1 cellular context compared by ENCODE assay signal in the genomic region with DNA sequence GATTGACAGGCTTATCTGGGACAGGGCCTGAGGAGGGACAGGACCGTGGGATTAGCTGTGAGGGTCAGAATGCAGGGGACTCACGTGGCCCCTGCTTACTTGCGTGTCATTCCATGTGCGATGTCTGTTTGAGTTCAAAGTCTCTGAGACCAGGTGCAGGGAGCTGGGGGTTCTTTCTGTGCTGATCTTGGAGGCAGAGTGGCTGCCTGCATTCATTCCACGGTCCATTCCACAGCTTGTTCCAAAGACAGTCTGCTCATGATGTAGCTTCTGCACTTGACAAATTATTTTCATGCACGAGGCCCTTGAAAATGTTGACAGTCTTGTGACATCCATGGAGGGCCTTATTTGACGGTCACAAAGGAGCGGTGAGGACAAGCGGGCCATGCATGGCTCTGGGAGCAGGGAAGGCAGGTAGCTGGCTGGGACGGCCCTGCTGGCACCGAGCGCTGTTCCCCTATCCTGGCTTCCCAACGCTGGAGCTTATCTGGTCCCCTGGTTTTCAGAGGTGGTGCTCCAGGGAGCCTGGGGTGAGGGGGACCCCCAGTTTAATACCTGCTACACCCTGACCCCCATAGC.
A peak's percentile ranks its signal among the peaks of the same experiment; 100 is the strongest.
TF ChIP-seq lines count a peak whose summit lies in the region.

No MANE protein-coding gene starts in this region.

TF ChIP-seq in HepG2, 621 proteins besides CTCF, POLR2A, EP300 and RAD21 (continued from another document and continues in another):
- peak; percentile 87 for TF ChIP-seq FOXO1 (CRISPR knock-in tag; IDR thresholded peaks at IDR 0.05)
- no peak for TF ChIP-seq PCBP1 (IDR thresholded peaks at IDR 0.05; ENCODE audit: borderline replicate concordance, low read depth, low read length)
- peak; percentile 38; the same call in 1 of the 2 replicates for TF ChIP-seq ZNF891 (CRISPR knock-in tag; IDR thresholded peaks at IDR 0.05)
- peak; percentile 20 for TF ChIP-seq MEIS1 (CRISPR knock-in tag; IDR thresholded peaks at IDR 0.05; ENCODE audit: borderline replicate concordance)
- peak; percentile 54; the same call in 1 of the 2 replicates for TF ChIP-seq ZNF556 (CRISPR knock-in tag; IDR thresholded peaks at IDR 0.05; ENCODE audit: borderline replicate concordance)
- TF ChIP-seq ONECUT2 (CRISPR knock-in tag; IDR thresholded peaks at IDR 0.05), result 0 out of 2 replicates have a peak, but pooled peaks have one; percentile 10
- no peak for TF ChIP-seq SNAPC2 (CRISPR knock-in tag; IDR thresholded peaks at IDR 0.05)
- TF ChIP-seq NFE2L1 (CRISPR knock-in tag; IDR thresholded peaks at IDR 0.05; ENCODE audit: borderline replicate concordance), result no peak
- TF ChIP-seq MTA3 (CRISPR knock-in tag; IDR thresholded peaks at IDR 0.05), result no peak
- TF ChIP-seq MEF2D (CRISPR knock-in tag; IDR thresholded peaks at IDR 0.05), result no peak
- TF ChIP-seq, protein P1, sequence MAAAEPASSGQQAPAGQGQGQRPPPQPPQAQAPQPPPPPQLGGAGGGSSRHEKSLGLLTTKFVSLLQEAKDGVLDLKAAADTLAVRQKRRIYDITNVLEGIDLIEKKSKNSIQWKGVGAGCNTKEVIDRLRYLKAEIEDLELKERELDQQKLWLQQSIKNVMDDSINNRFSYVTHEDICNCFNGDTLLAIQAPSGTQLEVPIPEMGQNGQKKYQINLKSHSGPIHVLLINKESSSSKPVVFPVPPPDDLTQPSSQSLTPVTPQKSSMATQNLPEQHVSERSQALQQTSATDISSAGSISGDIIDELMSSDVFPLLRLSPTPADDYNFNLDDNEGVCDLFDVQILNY (CRISPR knock-in tag; conservative IDR thresholded peaks at IDR 0.05), result 0 out of 2 replicates have a peak, but pooled peaks have one; percentile 45
- peak; percentile 77; the same call in 1 of the 2 replicates for TF ChIP-seq SATB2 (CRISPR knock-in tag; IDR thresholded peaks at IDR 0.05)
- TF ChIP-seq ASH2L (IDR thresholded peaks at IDR 0.05; ENCODE audit: insufficient read length, low read depth, low read length), result peak; percentile 93
- TF ChIP-seq, protein P2, sequence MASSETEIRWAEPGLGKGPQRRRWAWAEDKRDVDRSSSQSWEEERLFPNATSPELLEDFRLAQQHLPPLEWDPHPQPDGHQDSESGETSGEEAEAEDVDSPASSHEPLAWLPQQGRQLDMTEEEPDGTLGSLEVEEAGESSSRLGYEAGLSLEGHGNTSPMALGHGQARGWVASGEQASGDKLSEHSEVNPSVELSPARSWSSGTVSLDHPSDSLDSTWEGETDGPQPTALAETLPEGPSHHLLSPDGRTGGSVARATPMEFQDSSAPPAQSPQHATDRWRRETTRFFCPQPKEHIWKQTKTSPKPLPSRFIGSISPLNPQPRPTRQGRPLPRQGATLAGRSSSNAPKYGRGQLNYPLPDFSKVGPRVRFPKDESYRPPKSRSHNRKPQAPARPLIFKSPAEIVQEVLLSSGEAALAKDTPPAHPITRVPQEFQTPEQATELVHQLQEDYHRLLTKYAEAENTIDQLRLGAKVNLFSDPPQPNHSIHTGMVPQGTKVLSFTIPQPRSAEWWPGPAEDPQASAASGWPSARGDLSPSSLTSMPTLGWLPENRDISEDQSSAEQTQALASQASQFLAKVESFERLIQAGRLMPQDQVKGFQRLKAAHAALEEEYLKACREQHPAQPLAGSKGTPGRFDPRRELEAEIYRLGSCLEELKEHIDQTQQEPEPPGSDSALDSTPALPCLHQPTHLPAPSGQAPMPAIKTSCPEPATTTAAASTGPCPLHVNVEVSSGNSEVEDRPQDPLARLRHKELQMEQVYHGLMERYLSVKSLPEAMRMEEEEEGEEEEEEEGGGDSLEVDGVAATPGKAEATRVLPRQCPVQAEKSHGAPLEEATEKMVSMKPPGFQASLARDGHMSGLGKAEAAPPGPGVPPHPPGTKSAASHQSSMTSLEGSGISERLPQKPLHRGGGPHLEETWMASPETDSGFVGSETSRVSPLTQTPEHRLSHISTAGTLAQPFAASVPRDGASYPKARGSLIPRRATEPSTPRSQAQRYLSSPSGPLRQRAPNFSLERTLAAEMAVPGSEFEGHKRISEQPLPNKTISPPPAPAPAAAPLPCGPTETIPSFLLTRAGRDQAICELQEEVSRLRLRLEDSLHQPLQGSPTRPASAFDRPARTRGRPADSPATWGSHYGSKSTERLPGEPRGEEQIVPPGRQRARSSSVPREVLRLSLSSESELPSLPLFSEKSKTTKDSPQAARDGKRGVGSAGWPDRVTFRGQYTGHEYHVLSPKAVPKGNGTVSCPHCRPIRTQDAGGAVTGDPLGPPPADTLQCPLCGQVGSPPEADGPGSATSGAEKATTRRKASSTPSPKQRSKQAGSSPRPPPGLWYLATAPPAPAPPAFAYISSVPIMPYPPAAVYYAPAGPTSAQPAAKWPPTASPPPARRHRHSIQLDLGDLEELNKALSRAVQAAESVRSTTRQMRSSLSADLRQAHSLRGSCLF (CRISPR knock-in tag; IDR thresholded peaks at IDR 0.05; ENCODE audit: borderline replicate concordance), result peak; percentile 72; the same call in 1 of the 2 replicates
- peak; percentile 96 for TF ChIP-seq DMAP1 (CRISPR knock-in tag; IDR thresholded peaks at IDR 0.05)
- no peak for TF ChIP-seq CHD4 (IDR thresholded peaks at IDR 0.05; ENCODE audit: borderline replicate concordance, low read length)
- TF ChIP-seq HDAC2 (CRISPR knock-in tag; IDR thresholded peaks at IDR 0.05), result peak; percentile 96
- TF ChIP-seq HMG20A (CRISPR knock-in tag; IDR thresholded peaks at IDR 0.05; ENCODE audit: borderline replicate concordance), result peak; percentile 89
- peak; percentile 59; the same call in 1 of the 2 replicates for TF ChIP-seq ZHX2 (IDR thresholded peaks at IDR 0.05; ENCODE audit: low read depth)
- TF ChIP-seq ZHX2 (CRISPR knock-in tag; IDR thresholded peaks at IDR 0.05; ENCODE audit: borderline replicate concordance), result no peak; the same call in 1 of the 2 replicates
- TF ChIP-seq SKI (IDR thresholded peaks at IDR 0.05; ENCODE audit: partially characterized antibody), result peak; percentile 80
- no peak; the same call in 1 of the 2 replicates for TF ChIP-seq ZNF275 (CRISPR knock-in tag; IDR thresholded peaks at IDR 0.05; ENCODE audit: borderline replicate concordance)
- no peak for TF ChIP-seq HNRNPLL (IDR thresholded peaks at IDR 0.05; ENCODE audit: low read depth, low read length, poor library complexity, severe bottlenecking)
- no peak for TF ChIP-seq SNAPC5 (CRISPR knock-in tag; IDR thresholded peaks at IDR 0.05; ENCODE audit: borderline replicate concordance)
- peak; percentile 67; the same call in 1 of the 2 replicates for TF ChIP-seq RERE (CRISPR knock-in tag; IDR thresholded peaks at IDR 0.05; ENCODE audit: low read depth)
- TF ChIP-seq, protein P3, sequence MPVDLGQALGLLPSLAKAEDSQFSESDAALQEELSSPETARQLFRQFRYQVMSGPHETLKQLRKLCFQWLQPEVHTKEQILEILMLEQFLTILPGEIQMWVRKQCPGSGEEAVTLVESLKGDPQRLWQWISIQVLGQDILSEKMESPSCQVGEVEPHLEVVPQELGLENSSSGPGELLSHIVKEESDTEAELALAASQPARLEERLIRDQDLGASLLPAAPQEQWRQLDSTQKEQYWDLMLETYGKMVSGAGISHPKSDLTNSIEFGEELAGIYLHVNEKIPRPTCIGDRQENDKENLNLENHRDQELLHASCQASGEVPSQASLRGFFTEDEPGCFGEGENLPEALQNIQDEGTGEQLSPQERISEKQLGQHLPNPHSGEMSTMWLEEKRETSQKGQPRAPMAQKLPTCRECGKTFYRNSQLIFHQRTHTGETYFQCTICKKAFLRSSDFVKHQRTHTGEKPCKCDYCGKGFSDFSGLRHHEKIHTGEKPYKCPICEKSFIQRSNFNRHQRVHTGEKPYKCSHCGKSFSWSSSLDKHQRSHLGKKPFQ (CRISPR knock-in tag; IDR thresholded peaks at IDR 0.05; ENCODE audit: insufficient replicate concordance), result no peak
- TF ChIP-seq KLF13 (CRISPR knock-in tag; IDR thresholded peaks at IDR 0.05), result no peak
- peak; percentile 86 for TF ChIP-seq ZNF503 (CRISPR knock-in tag; IDR thresholded peaks at IDR 0.05)
